In the genomic region with DNA sequence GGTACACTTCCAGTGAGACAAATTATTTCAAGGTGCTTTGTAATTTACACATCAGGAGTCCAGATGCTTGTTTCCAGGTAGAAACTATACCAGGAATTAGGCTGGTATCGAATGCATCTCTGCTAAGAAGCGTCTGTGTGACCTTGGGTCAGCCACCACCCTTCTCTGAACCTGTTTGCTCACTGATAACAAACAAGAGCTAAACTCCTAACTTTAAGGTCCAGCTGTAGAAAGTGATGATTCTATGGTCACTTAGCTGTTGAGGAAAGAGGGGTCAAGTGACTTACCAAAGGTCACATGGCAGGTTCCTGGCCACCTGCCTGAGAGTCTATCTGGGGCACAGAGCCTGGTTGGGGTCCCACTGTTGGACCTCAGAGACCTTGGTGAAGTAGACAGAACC, we compare ENCODE assay signal across 1 cellular context.
TF ChIP-seq lines count a peak whose summit lies in the region.

No MANE protein-coding gene starts in this region.

TF ChIP-seq in K562, 482 proteins besides CTCF, POLR2A, EP300 and RAD21 (continued from another document):
- TF ChIP-seq ZFP36 (IDR thresholded peaks at IDR 0.05; ENCODE audit: low read depth, low read length, partially characterized antibody) (peak; percentile 55), NCOR1 (IDR thresholded peaks at IDR 0.05) (peak; percentile 59; the same call in 1 of the 2 replicates), NFIC (IDR thresholded peaks at IDR 0.05) (peak; percentile 64), CBFA2T3 (IDR thresholded peaks at IDR 0.05) (peak; percentile 90), IFI16 (CRISPR knock-in tag; IDR thresholded peaks at IDR 0.05) (no peak), STAT5A (IDR thresholded peaks at IDR 0.05; ENCODE audit: borderline replicate concordance, low read length) (peak; percentile 55), TRIM24 (IDR thresholded peaks at IDR 0.05) (peak in 1 of 2 experiments; percentile 15; a peak in 1 of 4 replicates), MTA2 (IDR thresholded peaks at IDR 0.05; ENCODE audit: low read depth) (peak; percentile 25; the same call in 1 of the 2 replicates), MEF2A (IDR thresholded peaks at IDR 0.05; ENCODE audit: control insufficient read depth, low read depth, low read length) (no peak), ARID1B (IDR thresholded peaks at IDR 0.05) (peak; percentile 73), RFX5 (IDR thresholded peaks at IDR 0.05; ENCODE audit: low read depth, low read length) (no peak), FOXM1 (IDR thresholded peaks at IDR 0.05; ENCODE audit: low read depth) (no peak; the same call in 1 of the 2 replicates), FOXM1 (CRISPR knock-in tag; IDR thresholded peaks at IDR 0.05; ENCODE audit: low read depth) (no peak), FOXA1 (IDR thresholded peaks at IDR 0.05; ENCODE audit: borderline replicate concordance) (no peak), TAL1 (IDR thresholded peaks at IDR 0.05) (peak; percentile 82; the same call in 1 of the 2 replicates), PCBP2 (IDR thresholded peaks at IDR 0.05; ENCODE audit: low read depth, low read length, poor library complexity, severe bottlenecking) (no peak), KDM1A (IDR thresholded peaks at IDR 0.05) (peak; percentile 39 to 45; a peak in 1 of 4 replicates), RCOR1 (IDR thresholded peaks at IDR 0.05; ENCODE audit: borderline replicate concordance in 1 of 2, low read depth in 2 of 2, low read length in 2 of 2) (0 out of 4 replicates have a peak, but pooled peaks of 1 of the 2 experiments have one; percentile 2)
- TF ChIP-seq, protein P1, sequence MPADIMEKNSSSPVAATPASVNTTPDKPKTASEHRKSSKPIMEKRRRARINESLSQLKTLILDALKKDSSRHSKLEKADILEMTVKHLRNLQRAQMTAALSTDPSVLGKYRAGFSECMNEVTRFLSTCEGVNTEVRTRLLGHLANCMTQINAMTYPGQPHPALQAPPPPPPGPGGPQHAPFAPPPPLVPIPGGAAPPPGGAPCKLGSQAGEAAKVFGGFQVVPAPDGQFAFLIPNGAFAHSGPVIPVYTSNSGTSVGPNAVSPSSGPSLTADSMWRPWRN (IDR thresholded peaks at IDR 0.05; ENCODE audit: low read depth), result no peak
